In genomic region chr10:28939352-28940157, GRCh38 we compare ENCODE assay signal across 9 cellular contexts.
DNase-seq lines count a peak whose midpoint lies in the region; ATAC-seq and TF ChIP-seq lines count a peak whose summit lies in the region.
"Had no signal": no experiment of that assay in that cellular context is flagged by ENCODE, and none has a peak within 500 bp of the region (broad histone marks: within the 10 kb centered on the region; RNA-seq: fewer than 3 reads in every experiment).

No MANE protein-coding gene starts in this region.

- no peak overlapping the region for H3K4me3 ChIP-seq in Panc1 (ENCODE audit: low read depth in 2 of 2, low read length in 2 of 2)
- H3K4me3 ChIP-seq in skeletal muscle tissue (ENCODE audit: low read length in 3 of 3) = peak overlapping the region; percentile 28 to 52 (median 38)
- H3K4me3 ChIP-seq: BLaER1 treated with 17β-estradiol and CSF1 and Interleukin-3, amounts not matched to agents 10 nM and 100 nM had no signal

- H3K4me3 Mint-ChIP-seq in activated CD8-positive, alpha-beta T cell treated with anti-CD3 and anti-CD28 coated beads for 36 hours = no peak overlapping the region
- no peak overlapping the region for H3K4me3 Mint-ChIP-seq in activated CD8-positive, alpha-beta T cell treated with anti-CD3 and anti-CD28 coated beads, Interleukin-2, amount 10 ng/mL, durations not matched to agents 7 days and 5 days

- H3K27me3 ChIP-seq in Panc1 (ENCODE audit: control insufficient read depth, insufficient read depth, low read length) = no peaks in the 10 kb centered on the region
- no peaks in the 10 kb centered on the region for H3K27me3 ChIP-seq in skeletal muscle tissue (ENCODE audit: control insufficient read depth in 3 of 3, insufficient read depth in 3 of 3, low read length in 3 of 3)
- H3K27me3 ChIP-seq: BLaER1 treated with 17β-estradiol and CSF1 and Interleukin-3, amounts not matched to agents 10 nM and 100 nM had no signal

- BruUV-seq in Panc1 (replicated peaks; lab: Mats Ljungman, UMichigan) = no TSS peak

- H3K36me3 ChIP-seq in Panc1 (ENCODE audit: control insufficient read depth, insufficient read depth, low read length) (no peaks in the 10 kb centered on the region), skeletal muscle tissue (ENCODE audit: control insufficient read depth in 3 of 3, insufficient read depth in 3 of 3, low read length in 3 of 3) (no peaks in the 10 kb centered on the region)
- H3K36me3 ChIP-seq: BLaER1 treated with 17β-estradiol and CSF1 and Interleukin-3, amounts not matched to agents 10 nM and 100 nM had no signal

- H3K9ac ChIP-seq in skeletal muscle tissue (ENCODE audit: low read depth in 1 of 3, low read length in 3 of 3) = no peak overlapping the region
- H3K9ac ChIP-seq: BLaER1 treated with 17β-estradiol and CSF1 and Interleukin-3, amounts not matched to agents 10 nM and 100 nM had no signal

- H3K27ac ChIP-seq in Panc1 (ENCODE audit: low read length) (no peak overlapping the region), skeletal muscle tissue (ENCODE audit: low read depth, low read length) (no peak overlapping the region)
- H3K27ac ChIP-seq: BLaER1 treated with 17β-estradiol and CSF1 and Interleukin-3, amounts not matched to agents 10 nM and 100 nM had no signal

- H3K9me3 Mint-ChIP-seq in activated CD8-positive, alpha-beta T cell treated with anti-CD3 and anti-CD28 coated beads for 36 hours = peaks cover under 1% of the 10 kb centered on the region
- H3K9me3 Mint-ChIP-seq in activated CD8-positive, alpha-beta T cell treated with anti-CD3 and anti-CD28 coated beads, Interleukin-2, amount 10 ng/mL, durations not matched to agents 7 days and 5 days (ENCODE audit: insufficient read depth) = no peaks in the 10 kb centered on the region

- peak; percentile 4 for DNase-seq in activated CD8-positive, alpha-beta T cell treated with anti-CD3 and anti-CD28 coated beads for 36 hours
- DNase-seq in activated CD8-positive, alpha-beta T cell treated with anti-CD3 and anti-CD28 coated beads, Interleukin-2, amount 10 ng/mL, durations not matched to agents 7 days and 5 days = no peak
- DNase-seq in Panc1 (ENCODE audit: low read depth, low spot score) (no peak), hepatic stellate cell (ENCODE audit: low spot score) (peak; percentile 68)
- no peak for DNase-seq in activated CD8-positive, alpha-beta memory T cell treated with anti-CD3 and anti-CD28 coated beads for 24 hours
- no peak for DNase-seq in activated T-cell treated with anti-CD3 and anti-CD28 coated beads, Interleukin-2, amount 50 U/mL, for 1 hour

- POLR2A ChIA-PET in activated CD8-positive, alpha-beta T cell treated with anti-CD3 and anti-CD28 coated beads for 36 hours (lab: Charles Lee) = no interaction called here
- POLR2A ChIA-PET in activated CD8-positive, alpha-beta T cell treated with anti-CD3 and anti-CD28 coated beads, Interleukin-2, amount 10 ng/mL, durations not matched to agents 7 days and 5 days (lab: Charles Lee) = interaction anchor here (0.5 kb wide), 1 partner anchor 39 kb away, joined by 3 read pairs; no protein-coding TSS in a partner anchor
- POLR2A ChIA-PET in Panc1 (lab: Charles Lee) = no interaction called here

- no peak for ATAC-seq in activated CD8-positive, alpha-beta T cell treated with anti-CD3 and anti-CD28 coated beads for 36 hours
- no peak for ATAC-seq in activated CD8-positive, alpha-beta T cell treated with anti-CD3 and anti-CD28 coated beads, Interleukin-2, amount 10 ng/mL, durations not matched to agents 7 days and 5 days
- ATAC-seq in Panc1 (no peak), HG02981 (IDR thresholded peaks at IDR 0.05; ENCODE audit: unreplicated experiment) (no peak)

- no peaks in the 10 kb centered on the region for H3K4me1 Mint-ChIP-seq in activated CD8-positive, alpha-beta T cell treated with anti-CD3 and anti-CD28 coated beads for 36 hours (ENCODE audit: low read depth)
- H3K4me1 Mint-ChIP-seq in activated CD8-positive, alpha-beta T cell treated with anti-CD3 and anti-CD28 coated beads, Interleukin-2, amount 10 ng/mL, durations not matched to agents 7 days and 5 days (ENCODE audit: low read depth) = no peaks in the 10 kb centered on the region

- H3K27me3 Mint-ChIP-seq in activated CD8-positive, alpha-beta T cell treated with anti-CD3 and anti-CD28 coated beads for 36 hours = no peaks in the 10 kb centered on the region
- no peaks in the 10 kb centered on the region for H3K27me3 Mint-ChIP-seq in activated CD8-positive, alpha-beta T cell treated with anti-CD3 and anti-CD28 coated beads, Interleukin-2, amount 10 ng/mL, durations not matched to agents 7 days and 5 days (ENCODE audit: low read depth)

- TF ChIP-seq CTCF in activated CD8-positive, alpha-beta T cell treated with anti-CD3 and anti-CD28 coated beads for 36 hours (IDR thresholded peaks at IDR 0.05) = no peak
- peak; percentile 53 for TF ChIP-seq CTCF in Panc1 (IDR thresholded peaks at IDR 0.05)

- intact Hi-C loops in activated CD8-positive, alpha-beta T cell treated with anti-CD3 and anti-CD28 coated beads for 36 hours (cut with micrococcal nuclease) = no loop called here
- intact Hi-C loops in Panc1 (cut with micrococcal nuclease; ENCODE audit: unreplicated experiment) = no loop called here

- in situ Hi-C loops in Panc1 (cut with HindIII; ENCODE audit: low pct_unique_long_range_greater_than_20kb, low sequenced_read_pairs) = no loop called here

- CTCF ChIA-PET in activated CD8-positive, alpha-beta T cell treated with anti-CD3 and anti-CD28 coated beads for 36 hours (lab: Charles Lee) = no interaction called here
- CTCF ChIA-PET in activated CD8-positive, alpha-beta T cell treated with anti-CD3 and anti-CD28 coated beads, Interleukin-2, amount 10 ng/mL, durations not matched to agents 7 days and 5 days (lab: Charles Lee) = no interaction called here
- CTCF ChIA-PET in Panc1 (lab: Charles Lee) = no interaction called here

- no peak overlapping the region for H3K27ac Mint-ChIP-seq in activated CD8-positive, alpha-beta T cell treated with anti-CD3 and anti-CD28 coated beads for 36 hours
- no peak overlapping the region for H3K27ac Mint-ChIP-seq in activated CD8-positive, alpha-beta T cell treated with anti-CD3 and anti-CD28 coated beads, Interleukin-2, amount 10 ng/mL, durations not matched to agents 7 days and 5 days

- no peaks in the 10 kb centered on the region for H3K36me3 Mint-ChIP-seq in activated CD8-positive, alpha-beta T cell treated with anti-CD3 and anti-CD28 coated beads for 36 hours (ENCODE audit: low read depth)
- no peaks in the 10 kb centered on the region for H3K36me3 Mint-ChIP-seq in activated CD8-positive, alpha-beta T cell treated with anti-CD3 and anti-CD28 coated beads, Interleukin-2, amount 10 ng/mL, durations not matched to agents 7 days and 5 days (ENCODE audit: low read depth)

- H3K9me3 ChIP-seq in Panc1 (ENCODE audit: control insufficient read depth, insufficient read depth, low read depth, low read length) = no peaks in the 10 kb centered on the region
- H3K9me3 ChIP-seq in skeletal muscle tissue (ENCODE audit: control insufficient read depth in 3 of 3, low read length in 3 of 3) = peaks cover 0 to 3% (median 0%) of the 10 kb centered on the region in 3 donors

- H3K4me1 ChIP-seq in Panc1 (ENCODE audit: control insufficient read depth, insufficient read depth, low read length) (no peaks in the 10 kb centered on the region; the same call in 1 of the 2 replicates), skeletal muscle tissue (ENCODE audit: control insufficient read depth in 3 of 3, insufficient read depth in 3 of 3, low read length in 3 of 3) (peaks cover 8 to 14% (median 12%) of the 10 kb centered on the region in 3 donors)

Comparison
In these comparisons a context has a peak if more than half of its experiments do, and no peak if none do; other contexts are left out.
1. DNase-seq: peak in activated CD8-positive, alpha-beta T cell treated with anti-CD3 and anti-CD28 coated beads for 36 hours (single experiment) and hepatic stellate cell (single experiment); none in activated CD8-positive, alpha-beta T cell treated with anti-CD3 and anti-CD28 coated beads, Interleukin-2, amount 10 ng/mL, durations not matched to agents 7 days and 5 days (single experiment), Panc1 (single experiment), activated CD8-positive, alpha-beta memory T cell treated with anti-CD3 and anti-CD28 coated beads for 24 hours (single experiment) and activated T-cell treated with anti-CD3 and anti-CD28 coated beads, Interleukin-2, amount 50 U/mL, for 1 hour (single experiment).
2. H3K4me3 ChIP-seq: peak in skeletal muscle tissue (3 of 3); none in Panc1 (0 of 2).